In genomic region chr7:47417122-47417480, GRCh38 we compare ENCODE assay signal across 26 cellular contexts.
A peak's percentile ranks its signal among the peaks of the same experiment; 100 is the strongest.
DNase-seq lines count a peak whose midpoint lies in the region; ATAC-seq, FAIRE-seq and TF ChIP-seq lines count a peak whose summit lies in the region.
"Had no signal": no experiment of that assay in that cellular context is flagged by ENCODE, and none has a peak within 500 bp of the region (broad histone marks: within the 10 kb centered on the region; RNA-seq: fewer than 3 reads in every experiment).

No MANE protein-coding gene starts in this region.

- no peak overlapping the region for H2BK120ac ChIP-seq in H1 (replicated peaks; ENCODE audit: low read depth, low read length)
- no peak overlapping the region for H2BK120ac ChIP-seq in neuronal stem cell (ENCODE audit: low read depth, low read length)

- POLR2A ChIA-PET in H1 (lab: Charles Lee; ENCODE audit: partially characterized antibody), result no interaction called here

- H4K91ac ChIP-seq in H1 (replicated peaks; ENCODE audit: insufficient read length, low read length) (no peak overlapping the region), neuronal stem cell (ENCODE audit: low read depth, low read length, poor library complexity) (no peak overlapping the region)

- H3K14ac ChIP-seq in H1 (ENCODE audit: insufficient read length) (no peak overlapping the region), neuronal stem cell (ENCODE audit: low read length) (no peak overlapping the region)

- peaks cover 0 to 3% of the 10 kb centered on the region in 2 experiments for H4K20me1 ChIP-seq in H1 (replicated peaks in 1 of 2; ENCODE audit: control insufficient read depth in 1 of 2, insufficient read depth in 2 of 2, low read length in 2 of 2)
- H4K20me1 ChIP-seq: BLaER1 had no signal

- no peak overlapping the region for H4K5ac ChIP-seq in H1 (ENCODE audit: insufficient read length, low read depth, low read length)

- TF ChIP-seq POLR2A in H1 (IDR thresholded peaks at IDR 0.05; ENCODE audit: control extremely low read depth in 1 of 2, low read depth in 2 of 2, low read length in 2 of 2) (no peak), upper lobe of left lung (IDR thresholded peaks at IDR 0.05) (no peak)

- H3K23ac ChIP-seq in H1 (ENCODE audit: insufficient read length) (no peak overlapping the region), neuronal stem cell (ENCODE audit: low read depth, low read length, poor library complexity) (no peak overlapping the region)

- H3K56ac ChIP-seq in H1 (replicated peaks; ENCODE audit: insufficient read length, low read depth, low read length), result no peak overlapping the region

- peak in 1 of 2 donors; percentile 51 for DNase-seq in ascending aorta (ENCODE audit: low spot score in 2 of 2)
- no peak for DNase-seq in H1 (ENCODE audit: low read depth in 1 of 2, low spot score in 2 of 2)
- no peak for DNase-seq in neuronal stem cell (ENCODE audit: low spot score)
- DNase-seq in ureter (ENCODE audit: low spot score), result peak; percentile 37
- DNase-seq in SHP77 (lab: John Stamatoyannopoulos, UW), result no peak
- DNase-seq in DMS 273 (lab: John Stamatoyannopoulos, UW; ENCODE audit: unreplicated experiment), result no peak
- DNase-seq in upper lobe of left lung, result no peak
- DNase-seq: CD4-positive, alpha-beta T cell; DMS79; EL; GDM1; GOT3; HCEC 1CT; KBM-7; MV-4-11; NCI-H1105; NCI-H1436 treated with DMSO at 0.1 percent for 48 hours; NCI-H187 treated with DMSO at 0.1 percent for 48 hours; NCI-H2171 treated with DMSO at 0.1 percent for 48 hours; NCI-H524 treated with DMSO at 0.1 percent for 48 hours; NCI-H774 had no signal

- H3K36me3 ChIP-seq in ascending aorta (peaks cover 25 to 47% of the 10 kb centered on the region in 2 donors), H1 (ENCODE audit: control insufficient read depth in 2 of 4, insufficient read depth in 4 of 4, low read length in 3 of 4) (peaks cover 0 to 9% (median 0%) of the 10 kb centered on the region in 4 experiments; a peak in 1 of 8 replicates), neuronal stem cell (replicated peaks in 1 of 2; ENCODE audit: control insufficient read depth in 2 of 2, insufficient read depth in 2 of 2, low read length in 2 of 2) (peaks cover 0 to 28% of the 10 kb centered on the region in 2 donors), upper lobe of left lung (peaks cover 3 to 27% (median 10%) of the 10 kb centered on the region in 4 donors)

- no peak for FAIRE-seq in H1 (lab: Jason Lieb, UNC)
- FAIRE-seq: A204.1, D721Med, GM12878 had no signal

- H4K8ac ChIP-seq in H1 (ENCODE audit: extremely low read depth, insufficient read depth, low read length) (no peak overlapping the region), neuronal stem cell (ENCODE audit: low read depth, low read length) (no peak overlapping the region)

- intact Hi-C loops in ascending aorta (cut with DNase I), result no loop called here

- H3K4me1 ChIP-seq in ascending aorta, result peaks cover 0 to 5% of the 10 kb centered on the region in 2 donors
- no peaks in the 10 kb centered on the region for H3K4me1 ChIP-seq in H1 (replicated peaks in 1 of 4; ENCODE audit: control insufficient read depth in 3 of 4, insufficient read depth in 4 of 4, low read length in 3 of 4)
- H3K4me1 ChIP-seq in neuronal stem cell (ENCODE audit: control insufficient read depth in 2 of 2, insufficient read depth in 1 of 2, low read depth in 1 of 2, low read length in 2 of 2), result no peaks in the 10 kb centered on the region
- peaks cover 0 to 4% (median 0%) of the 10 kb centered on the region in 4 donors for H3K4me1 ChIP-seq in upper lobe of left lung
- H3K4me1 ChIP-seq: BLaER1 had no signal

- H2BK5ac ChIP-seq in H1 (ENCODE audit: low read depth, low read length), result no peak overlapping the region; the same call in 1 of the 2 replicates
- H2BK5ac ChIP-seq in neuronal stem cell (ENCODE audit: low read length), result no peak overlapping the region

- H2BK15ac ChIP-seq in H1 (ENCODE audit: low read length) (no peak overlapping the region), neuronal stem cell (ENCODE audit: low read length) (no peak overlapping the region)

- WGBS in H1 (ENCODE audit: extremely low coverage in 1 of 2, insufficient coverage in 1 of 2, insufficient read length in 1 of 2, insufficient replicate concordance in 2 of 2, low coverage in 1 of 2, low lambda C conversion rate in 2 of 2, missing lambda C conversion rate in 1 of 2), 2 experiments, result 98% methylated on average over 7 of the region's 7 CpGs; no CpG with 5 or more reads in 1 of the 2 experiments
- no CpG with 5 or more reads among the region's 7 CpGs for WGBS in neuronal stem cell (ENCODE audit: extremely low coverage in 2 of 2, insufficient read length in 2 of 2, insufficient replicate concordance in 1 of 2), 2 donors
- WGBS in upper lobe of left lung, 2 donors, result 91 to 98% methylated on average over 5 to 7 of the region's 7 CpGs

- TF ChIP-seq EP300 in H1 (IDR thresholded peaks at IDR 0.05; ENCODE audit: borderline replicate concordance in 1 of 2, low read depth in 2 of 2, low read length in 2 of 2) (no peak), upper lobe of left lung (IDR thresholded peaks at IDR 0.05) (no peak)

- H2AFZ ChIP-seq in H1 (ENCODE audit: low read length) (no peak overlapping the region), neuronal stem cell (ENCODE audit: low read length) (no peak overlapping the region)

- H3K27me3 ChIP-seq in ascending aorta (no peaks in the 10 kb centered on the region), H1 (replicated peaks in 1 of 4; ENCODE audit: control insufficient read depth in 3 of 4, extremely low read depth in 1 of 4, insufficient read depth in 3 of 4, low read length in 3 of 4) (no peaks in the 10 kb centered on the region), neuronal stem cell (ENCODE audit: control insufficient read depth in 3 of 3, insufficient read depth in 3 of 3, low read depth in 1 of 3, low read length in 3 of 3) (no peaks in the 10 kb centered on the region), upper lobe of left lung (no peaks in the 10 kb centered on the region)
- H3K27me3 ChIP-seq: BLaER1, SJSA1 had no signal

- H3K18ac ChIP-seq in H1 (ENCODE audit: extremely low read depth, low read length) (no peak overlapping the region), neuronal stem cell (ENCODE audit: low read length) (no peak overlapping the region)

- 0 out of 2 replicates have a peak overlapping the region, but pooled peaks have one; percentile 42 for H2AK5ac ChIP-seq in H1 (ENCODE audit: low read depth, low read length)
- no peak overlapping the region for H2AK5ac ChIP-seq in neuronal stem cell (ENCODE audit: low read depth, low read length)

- TF ChIP-seq RAD21 in H1 (IDR thresholded peaks at IDR 0.05 in 1 of 2, conservative IDR thresholded peaks at IDR 0.05 in 1 of 2; ENCODE audit: low read depth in 2 of 2, low read length in 2 of 2), result no peak

- H3K4ac ChIP-seq in H1 (replicated peaks; ENCODE audit: insufficient read length, low read depth, low read length), result no peak overlapping the region
- no peak overlapping the region for H3K4ac ChIP-seq in neuronal stem cell (ENCODE audit: low read length)

- H3K9me3 ChIP-seq in ascending aorta (no peaks in the 10 kb centered on the region), H1 (ENCODE audit: insufficient read depth in 2 of 2, low read depth in 1 of 2, low read length in 1 of 2) (no peaks in the 10 kb centered on the region), neuronal stem cell (replicated peaks in 1 of 2; ENCODE audit: control insufficient read depth in 2 of 2, insufficient read depth in 1 of 2, low read depth in 1 of 2, low read length in 2 of 2) (no peaks in the 10 kb centered on the region), upper lobe of left lung (no peaks in the 10 kb centered on the region)
- H3K9me3 ChIP-seq: SJSA1 had no signal

- no peak overlapping the region for H3K4me2 ChIP-seq in H1 (ENCODE audit: insufficient read depth in 1 of 2, low read depth in 2 of 2, low read length in 2 of 2)
- no peak overlapping the region for H3K4me2 ChIP-seq in neuronal stem cell (ENCODE audit: insufficient read depth, low read length, poor library complexity, severe bottlenecking)
- H3K4me2 ChIP-seq: BLaER1 had no signal

- H3K27ac ChIP-seq in ascending aorta, result peak overlapping the region; percentile 8 to 53
- no peak overlapping the region for H3K27ac ChIP-seq in H1 (ENCODE audit: low read depth, low read length)
- no peak overlapping the region for H3K27ac ChIP-seq in neuronal stem cell (replicated peaks; ENCODE audit: low read length)
- H3K27ac ChIP-seq in upper lobe of left lung, result no peak overlapping the region
- H3K27ac ChIP-seq: BLaER1, SJSA1 had no signal

- no peak overlapping the region for H2BK20ac ChIP-seq in H1 (ENCODE audit: low read length)

- no peak overlapping the region for H3K9ac ChIP-seq in H1 (replicated peaks in 1 of 4; ENCODE audit: extremely low read depth in 1 of 4, low read depth in 3 of 4, low read length in 3 of 4)
- peak overlapping the region; percentile 71 for H3K9ac ChIP-seq in neuronal stem cell (ENCODE audit: low read depth, low read length, poor library complexity)
- H3K9ac ChIP-seq: BLaER1 had no signal

- no peaks in the 10 kb centered on the region; the same call in 1 of the 2 replicates for H3K79me1 ChIP-seq in H1 (ENCODE audit: low read depth, low read length)
- H3K79me1 ChIP-seq in neuronal stem cell (ENCODE audit: low read depth, low read length), result no peaks in the 10 kb centered on the region

- H3K4me3 ChIP-seq in ascending aorta (no peak overlapping the region), H1 (ENCODE audit: extremely low read depth in 1 of 4, insufficient read depth in 2 of 4, low read depth in 3 of 4, low read length in 4 of 4) (no peak overlapping the region), neuronal stem cell (ENCODE audit: low read length in 2 of 2) (no peak overlapping the region), upper lobe of left lung (no peak overlapping the region)
- H3K4me3 ChIP-seq: BLaER1, GM12878, SJSA1 had no signal

- no peaks in the 10 kb centered on the region for H3K79me2 ChIP-seq in H1 (ENCODE audit: control insufficient read depth in 1 of 2, insufficient read depth in 2 of 2, low read length in 2 of 2)

- TF ChIP-seq CTCF in ascending aorta (IDR thresholded peaks at IDR 0.05), result no peak
- TF ChIP-seq CTCF in H1 (IDR thresholded peaks at IDR 0.05; ENCODE audit: control extremely low read depth in 1 of 3, insufficient read depth in 1 of 3, low read depth in 1 of 3, low read length in 3 of 3), result no peak
- TF ChIP-seq CTCF in upper lobe of left lung (IDR thresholded peaks at IDR 0.05), result no peak

- CTCF ChIA-PET in H1 (lab: Charles Lee; ENCODE audit: partially characterized antibody), result interaction anchor here (0.6 to 2.9 kb wide), 8 partner anchors 9 to 151 kb away, joined by 3 to 8 read pairs (median 3); no protein-coding TSS in a partner anchor

- H2BK12ac ChIP-seq in H1 (ENCODE audit: low read depth, low read length), result no peak overlapping the region
- no peak overlapping the region for H2BK12ac ChIP-seq in neuronal stem cell (ENCODE audit: low read length)

- no peaks in the 10 kb centered on the region for H3K23me2 ChIP-seq in H1 (ENCODE audit: low read depth, low read length)

- ATAC-seq in upper lobe of left lung (ENCODE audit: low FRiP score in 2 of 2), result no peak
- ATAC-seq: GM12878 had no signal

TF ChIP-seq in H1, 55 proteins besides CTCF, POLR2A, EP300 and RAD21 (continues in another document):
- TF ChIP-seq SIN3A (conservative IDR thresholded peaks at IDR 0.05 in 1 of 2, IDR thresholded peaks at IDR 0.05 in 1 of 2; ENCODE audit: low read depth in 1 of 2, low read length in 2 of 2), result no peak
- TF ChIP-seq TAF1 (IDR thresholded peaks at IDR 0.05; ENCODE audit: low read depth, low read length), result no peak
- no peak for TF ChIP-seq PHF8 (conservative IDR thresholded peaks at IDR 0.05; ENCODE audit: low read depth, low read length)

Comparison
In these comparisons a context has a peak if more than half of its experiments do, and no peak if none do; other contexts are left out.
1. H3K27ac ChIP-seq: peak in ascending aorta (2 of 2); none in H1 (single experiment), neuronal stem cell (single experiment) and upper lobe of left lung (0 of 4).